ENCODE assay signal across 19 cellular contexts in the genomic region with DNA sequence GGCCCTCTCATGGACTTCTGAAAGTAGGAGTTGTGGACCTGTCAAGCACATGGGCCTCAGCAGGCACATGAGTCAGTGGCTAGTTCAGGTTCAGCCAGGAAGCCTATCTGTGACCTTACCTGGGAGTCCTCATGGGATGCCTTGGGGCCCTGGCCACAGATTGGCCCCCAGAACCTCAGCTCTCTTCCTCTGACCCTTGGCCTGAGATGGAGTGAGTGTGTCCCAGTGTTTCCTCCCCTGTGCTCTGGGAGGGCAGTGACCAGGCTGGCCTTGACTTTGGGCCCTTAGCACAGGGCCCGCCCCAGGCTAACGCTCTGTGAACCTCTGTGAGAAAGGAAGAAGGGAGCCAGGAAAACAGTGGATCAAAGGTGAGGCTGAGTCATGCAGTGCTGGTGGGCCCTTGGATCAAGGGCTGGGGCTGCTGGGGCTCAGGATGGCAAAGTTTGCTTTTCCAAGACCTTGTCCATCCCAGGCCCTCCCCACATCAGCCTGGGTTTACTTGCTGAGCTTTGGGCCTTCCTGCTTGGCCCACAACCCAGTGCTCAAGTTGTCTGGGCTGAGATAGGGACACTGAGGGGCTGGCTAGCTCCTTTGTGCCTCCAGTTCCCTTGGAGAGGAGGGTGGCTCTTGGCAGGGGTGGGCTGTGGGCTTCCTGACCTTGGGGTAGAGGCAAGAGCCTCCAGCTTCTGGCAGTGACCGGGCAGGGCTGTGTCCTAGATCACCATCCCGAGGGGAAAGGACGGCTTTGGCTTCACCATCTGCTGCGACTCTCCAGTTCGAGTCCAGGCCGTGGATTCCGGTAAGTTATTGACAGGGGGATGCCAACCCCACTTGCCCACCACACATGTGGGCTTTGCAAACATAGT. TPM values are rescaled to one million over a fixed set of nuclear protein-coding genes. Genes with fewer than 3 reads are reported as not detected.
DNase-seq lines count a peak whose midpoint lies in the region; ATAC-seq and TF ChIP-seq lines count a peak whose summit lies in the region.
"Had no signal": no experiment of that assay in that cellular context is flagged by ENCODE, and none has a peak within 500 bp of the region (broad histone marks: within the 10 kb centered on the region; RNA-seq: fewer than 3 reads in every experiment).

No MANE protein-coding gene starts in this region.

- peak in 3 of 8 donors; percentile 3 to 22 (median 11) for ATAC-seq in heart right ventricle
- no peak for ATAC-seq in Right ventricle myocardium superior (ENCODE audit: poor library complexity)
- ATAC-seq in mucosa of descending colon = peak; percentile 71
- no peak for ATAC-seq in activated naive CD8-positive, alpha-beta T cell treated with anti-CD3 and anti-CD28 coated beads, Interleukin-2, amount 50 U/mL, for 24 hours
- no peak for ATAC-seq in HG02798 (IDR thresholded peaks at IDR 0.05; ENCODE audit: poor library complexity, unreplicated experiment)
- ATAC-seq: foreskin keratinocyte, sciatic nerve had no signal

- H3K27ac ChIP-seq in heart right ventricle (peak overlapping the region; percentile 43 to 96 (median 85)), endodermal cell (ENCODE audit: low read depth, low read length) (peak overlapping the region; percentile 59), tibial artery (peak overlapping the region; percentile 71 to 73)
- H3K27ac ChIP-seq: foreskin keratinocyte, RWPE1 had no signal

- 69 to 76% methylated on average over 9 of the region's 9 CpGs for WGBS in heart right ventricle, 2 donors
- WGBS in endodermal cell (ENCODE audit: insufficient coverage in 1 of 2, insufficient read length in 1 of 2), 2 experiments = 94 to 100% methylated on average over 1 to 9 of the region's 9 CpGs

- H3K4me1 ChIP-seq in heart right ventricle = peaks cover 26 to 88% (median 62%) of the 10 kb centered on the region in 9 donors
- H3K4me1 ChIP-seq in endodermal cell (ENCODE audit: control insufficient read depth, insufficient read depth, low read length) = no peaks in the 10 kb centered on the region
- H3K4me1 ChIP-seq in mucosa of descending colon (ENCODE audit: low read depth) = peaks cover 20% of the 10 kb centered on the region
- H3K4me1 ChIP-seq in tibial artery = peaks cover 0 to 64% (median 33%) of the 10 kb centered on the region in 4 donors
- H3K4me1 ChIP-seq: foreskin keratinocyte had no signal

- H3K4me3 ChIP-seq in heart right ventricle (peak overlapping the region in 5 of 10 donors; percentile 53 to 66 (median 58)), endodermal cell (ENCODE audit: low read length) (no peak overlapping the region), mucosa of descending colon (no peak overlapping the region), tibial artery (no peak overlapping the region)

- no peaks in the 10 kb centered on the region for H3K36me3 Mint-ChIP-seq in endodermal cell (ENCODE audit: low read depth)
- no peaks in the 10 kb centered on the region for H3K36me3 Mint-ChIP-seq in activated naive CD8-positive, alpha-beta T cell treated with anti-CD3 and anti-CD28 coated beads, Interleukin-2, amount 50 U/mL, for 24 hours (ENCODE audit: low read depth)
- H3K36me3 Mint-ChIP-seq: CD8-positive, alpha-beta memory T cell; naive B cell had no signal

- H3K9me3 Mint-ChIP-seq in endodermal cell = no peaks in the 10 kb centered on the region
- H3K9me3 Mint-ChIP-seq in activated naive CD8-positive, alpha-beta T cell treated with anti-CD3 and anti-CD28 coated beads, Interleukin-2, amount 50 U/mL, for 24 hours = no peaks in the 10 kb centered on the region
- H3K9me3 Mint-ChIP-seq: CD8-positive, alpha-beta memory T cell; naive B cell; stimulated activated naive CD8-positive, alpha-beta T cell treated with anti-CD3 and anti-CD28 coated beads, Interleukin-15, Interleukin-2, amounts not matched to agents 100 ng/mL and 50 ng/mL, for 24 hours; T-helper 1 cell treated with Interleukin-12 subunit alpha and Interleukin-12 subunit beta and Interleukin-4 antibody, amounts not matched to agents 30 μg/mL and 1 μg/mL, for 36 hours had no signal

- H3K36me3 ChIP-seq in heart right ventricle (peaks cover 0 to 53% (median 9%) of the 10 kb centered on the region in 9 donors), endodermal cell (ENCODE audit: control insufficient read depth, insufficient read depth, low read length) (no peaks in the 10 kb centered on the region), mucosa of descending colon (ENCODE audit: low read depth) (no peaks in the 10 kb centered on the region), tibial artery (peaks cover 5 to 19% (median 16%) of the 10 kb centered on the region in 3 donors)

- no peak overlapping the region for H3K9ac ChIP-seq in endodermal cell (ENCODE audit: extremely low read depth, low read length, poor library complexity, severe bottlenecking)

- peaks cover 30% of the 10 kb centered on the region for H3K4me1 Mint-ChIP-seq in endodermal cell
- peaks cover 19% of the 10 kb centered on the region for H3K4me1 Mint-ChIP-seq in activated naive CD8-positive, alpha-beta T cell treated with anti-CD3 and anti-CD28 coated beads, Interleukin-2, amount 50 U/mL, for 24 hours

- no peak overlapping the region for H3K27ac Mint-ChIP-seq in endodermal cell
- no peak overlapping the region for H3K27ac Mint-ChIP-seq in activated naive CD8-positive, alpha-beta T cell treated with anti-CD3 and anti-CD28 coated beads, Interleukin-2, amount 50 U/mL, for 24 hours
- H3K27ac Mint-ChIP-seq: stimulated activated naive CD8-positive, alpha-beta T cell treated with anti-CD3 and anti-CD28 coated beads, Interleukin-15, Interleukin-2, amounts not matched to agents 100 ng/mL and 50 ng/mL, for 24 hours; T-helper 1 cell treated with Interleukin-12 subunit alpha and Interleukin-12 subunit beta and Interleukin-4 antibody, amounts not matched to agents 30 μg/mL and 1 μg/mL, for 36 hours had no signal

- H3K4me3 Mint-ChIP-seq in endodermal cell = no peak overlapping the region
- H3K4me3 Mint-ChIP-seq in activated naive CD8-positive, alpha-beta T cell treated with anti-CD3 and anti-CD28 coated beads, Interleukin-2, amount 50 U/mL, for 24 hours = no peak overlapping the region
- H3K4me3 Mint-ChIP-seq: naive B cell; stimulated activated naive CD8-positive, alpha-beta T cell treated with anti-CD3 and anti-CD28 coated beads, Interleukin-15, Interleukin-2, amounts not matched to agents 100 ng/mL and 50 ng/mL, for 24 hours; T-helper 1 cell treated with Interleukin-12 subunit alpha and Interleukin-12 subunit beta and Interleukin-4 antibody, amounts not matched to agents 30 μg/mL and 1 μg/mL, for 36 hours had no signal

- H3K27me3 Mint-ChIP-seq in endodermal cell (ENCODE audit: insufficient read depth) = no peaks in the 10 kb centered on the region
- H3K27me3 Mint-ChIP-seq in activated naive CD8-positive, alpha-beta T cell treated with anti-CD3 and anti-CD28 coated beads, Interleukin-2, amount 50 U/mL, for 24 hours = no peaks in the 10 kb centered on the region
- H3K27me3 Mint-ChIP-seq: stimulated activated naive CD8-positive, alpha-beta T cell treated with anti-CD3 and anti-CD28 coated beads, Interleukin-15, Interleukin-2, amounts not matched to agents 100 ng/mL and 50 ng/mL, for 24 hours had no signal

- no peak for TF ChIP-seq CTCF in heart right ventricle (IDR thresholded peaks at IDR 0.05)
- TF ChIP-seq CTCF in endodermal cell (conservative IDR thresholded peaks at IDR 0.05) = no peak
- no peak for TF ChIP-seq CTCF in mucosa of descending colon (IDR thresholded peaks at IDR 0.05)
- TF ChIP-seq CTCF in tibial artery (IDR thresholded peaks at IDR 0.05) = no peak

- intact Hi-C loops in heart right ventricle (cut with DNase I) (loop anchor here in 8 of 10 donors (5.0 to 10.0 kb wide), 6 partner anchors 48 to 1270 kb away; no protein-coding TSS in a partner anchor), Right ventricle myocardium superior (cut with DNase I) (loop anchor here (5.0 kb wide), 1 partner anchor 72 kb away; no protein-coding TSS in a partner anchor), mucosa of descending colon (cut with DNase I, micrococcal nuclease) (no loop called here), tibial artery (cut with DNase I; ENCODE audit: low total_unique reads) (no loop called here)

- H3K9me3 ChIP-seq in heart right ventricle = no peaks in the 10 kb centered on the region
- H3K9me3 ChIP-seq in endodermal cell (ENCODE audit: control insufficient read depth, low read length) = no peaks in the 10 kb centered on the region
- no peaks in the 10 kb centered on the region for H3K9me3 ChIP-seq in mucosa of descending colon
- H3K9me3 ChIP-seq in tibial artery = no peaks in the 10 kb centered on the region

- H3K27me3 ChIP-seq in heart right ventricle (no peaks in the 10 kb centered on the region), endodermal cell (ENCODE audit: control insufficient read depth, insufficient read depth, low read length, poor library complexity, severe bottlenecking) (no peaks in the 10 kb centered on the region), tibial artery (no peaks in the 10 kb centered on the region)

- DNase-seq in heart right ventricle (no peak), Right ventricle myocardium superior (no peak), endodermal cell (no peak), mucosa of descending colon (peak; percentile 66 to 72 (median 72)), tibial artery (no peak), ureter (ENCODE audit: low spot score) (no peak)
- DNase-seq in activated naive CD8-positive, alpha-beta T cell treated with anti-CD3 and anti-CD28 coated beads, Interleukin-2, amount 50 U/mL, for 24 hours = no peak
- DNase-seq: activated CD4-positive, alpha-beta T cell treated with anti-CD3 and anti-CD28 coated beads for 1 hour; activated T-cell treated with anti-CD3 and anti-CD28 coated beads, Interleukin-2, amount 50 U/mL, for 1 hour; CD8-positive, alpha-beta memory T cell; foreskin keratinocyte; naive B cell; NCI-H1694 treated with DMSO at 0.1 percent for 48 hours; NCI-H526 treated with DMSO at 0.1 percent for 48 hours had no signal

RNA-seq across cellular contexts. Expression of gene RGS3, which starts 41.4 kb away (rescaled TPM):
- total RNA-seq in heart right ventricle (100 to 1,000 TPM in 9 of 10 donors, 10 to 100 TPM in 1; 98.7 to 201 (median 140) TPM), Right ventricle myocardium superior (138 TPM), endodermal cell (10 to 100 TPM; 20.7 to 40.3 TPM), mucosa of descending colon (10 to 100 TPM; 65.9 to 83.8 (median 70.7) TPM), ureter (57.9 TPM)
- 100 to 1,000 TPM in 1 of 2 donors, 10 to 100 TPM in 1; 65.4 to 125 TPM for polyA plus RNA-seq in heart right ventricle
- 40.4 TPM for polyA plus RNA-seq in endodermal cell (2013, experiment 1 of 2)
- 38.4 TPM for polyA plus RNA-seq in endodermal cell (2013, experiment 2 of 2)

Comparison
In these comparisons a context has a peak if more than half of its experiments do, and no peak if none do; other contexts are left out.
1. DNase-seq: peak in mucosa of descending colon (3 of 3); none in heart right ventricle (0 of 2), Right ventricle myocardium superior (single experiment), endodermal cell (single experiment), tibial artery (0 of 2), ureter (single experiment) and activated naive CD8-positive, alpha-beta T cell treated with anti-CD3 and anti-CD28 coated beads, Interleukin-2, amount 50 U/mL, for 24 hours (single experiment).
2. intact Hi-C loops: an anchor here in heart right ventricle (5.0 to 10.0 kb wide) and Right ventricle myocardium superior (5.0 kb wide); none called in mucosa of descending colon and tibial artery.
3. Peak in every context shown above with its lines, with median percentiles within 50 percentile points of each other: H3K27ac ChIP-seq.